ENCODE assay signal across 3 cellular contexts in genomic region chr9:137135154-137135553, GRCh38.
TF ChIP-seq lines count a peak whose summit lies in the region.
"Not testable (repeated sequence)": the region's sequence is repeated elsewhere in the genome, so short reads cannot be mapped to it uniquely, and the experiment has no call there.

No MANE protein-coding gene starts in this region.

TF ChIP-seq in A549, 52 proteins besides CTCF, POLR2A, EP300 and RAD21:
- TF ChIP-seq FOSL2 (IDR thresholded peaks at IDR 0.05) = not testable (repeated sequence)
- TF ChIP-seq FOSL2 (CRISPR knock-in tag; IDR thresholded peaks at IDR 0.05) = peak; percentile 45; the same call in 1 of the 2 replicates

TF ChIP-seq in HEK293, 187 proteins besides CTCF, POLR2A, EP300 and RAD21:
- peak; percentile 64 for TF ChIP-seq ZNF335 (tag by site-specific recombination; conservative IDR thresholded peaks at IDR 0.05)
- peak; percentile 51; the same call in 1 of the 2 replicates for TF ChIP-seq PATZ1 (tag by site-specific recombination; IDR thresholded peaks at IDR 0.05)
- peak; percentile 25; the same call in 1 of the 2 replicates for TF ChIP-seq GLIS1 (tag by site-specific recombination; IDR thresholded peaks at IDR 0.05)
- TF ChIP-seq GLIS2 (tag by site-specific recombination; IDR thresholded peaks at IDR 0.05) = 0 out of 2 replicates have a peak, but pooled peaks have one; percentile 12
- 0 out of 2 replicates have a peak, but pooled peaks have one; percentile 35 for TF ChIP-seq ZFHX2 (tag by site-specific recombination; conservative IDR thresholded peaks at IDR 0.05)
- TF ChIP-seq ZNF133 (tag by site-specific recombination; IDR thresholded peaks at IDR 0.05) = 0 out of 2 replicates have a peak, but pooled peaks have one; percentile 1
TF ChIP-seq in HEK293: peak in this region for 6; not testable (repeated sequence) for 181.

TF ChIP-seq in K562, 482 proteins besides CTCF, POLR2A, EP300 and RAD21:
- TF ChIP-seq FOSL1 (tag; conservative IDR thresholded peaks at IDR 0.05) (peak; percentile 41; the same call in 1 of the 2 replicates), SMARCA4 (IDR thresholded peaks at IDR 0.05) (0 out of 2 replicates have a peak, but pooled peaks have one; percentile 28), ATF3 (IDR thresholded peaks at IDR 0.05) (peak; percentile 75), ARID1B (IDR thresholded peaks at IDR 0.05) (0 out of 2 replicates have a peak, but pooled peaks have one; percentile 12), VEZF1 (CRISPR knock-in tag; IDR thresholded peaks at IDR 0.05) (peak; percentile 70), KDM1A (IDR thresholded peaks at IDR 0.05) (peak; percentile 91 to 93), RCOR1 (IDR thresholded peaks at IDR 0.05; ENCODE audit: borderline replicate concordance in 1 of 2, low read depth in 2 of 2, low read length in 2 of 2) (peak in 1 of 2 experiments; percentile 52; a peak in 1 of 4 replicates), HDAC1 (IDR thresholded peaks at IDR 0.05) (0 out of 4 replicates have a peak, but pooled peaks of 1 of the 2 experiments have one; percentile 28), JUND (IDR thresholded peaks at IDR 0.05; ENCODE audit: borderline replicate concordance, low read depth, low read length) (peak; percentile 68), EGR1 (conservative IDR thresholded peaks at IDR 0.05) (peak; percentile 75)
- not testable (repeated sequence) for TF ChIP-seq ATF3 (CRISPR knock-in tag; conservative IDR thresholded peaks at IDR 0.05); JUND (tag; IDR thresholded peaks at IDR 0.05; ENCODE audit: borderline replicate concordance, low read depth, low read length)
